In the genomic region with DNA sequence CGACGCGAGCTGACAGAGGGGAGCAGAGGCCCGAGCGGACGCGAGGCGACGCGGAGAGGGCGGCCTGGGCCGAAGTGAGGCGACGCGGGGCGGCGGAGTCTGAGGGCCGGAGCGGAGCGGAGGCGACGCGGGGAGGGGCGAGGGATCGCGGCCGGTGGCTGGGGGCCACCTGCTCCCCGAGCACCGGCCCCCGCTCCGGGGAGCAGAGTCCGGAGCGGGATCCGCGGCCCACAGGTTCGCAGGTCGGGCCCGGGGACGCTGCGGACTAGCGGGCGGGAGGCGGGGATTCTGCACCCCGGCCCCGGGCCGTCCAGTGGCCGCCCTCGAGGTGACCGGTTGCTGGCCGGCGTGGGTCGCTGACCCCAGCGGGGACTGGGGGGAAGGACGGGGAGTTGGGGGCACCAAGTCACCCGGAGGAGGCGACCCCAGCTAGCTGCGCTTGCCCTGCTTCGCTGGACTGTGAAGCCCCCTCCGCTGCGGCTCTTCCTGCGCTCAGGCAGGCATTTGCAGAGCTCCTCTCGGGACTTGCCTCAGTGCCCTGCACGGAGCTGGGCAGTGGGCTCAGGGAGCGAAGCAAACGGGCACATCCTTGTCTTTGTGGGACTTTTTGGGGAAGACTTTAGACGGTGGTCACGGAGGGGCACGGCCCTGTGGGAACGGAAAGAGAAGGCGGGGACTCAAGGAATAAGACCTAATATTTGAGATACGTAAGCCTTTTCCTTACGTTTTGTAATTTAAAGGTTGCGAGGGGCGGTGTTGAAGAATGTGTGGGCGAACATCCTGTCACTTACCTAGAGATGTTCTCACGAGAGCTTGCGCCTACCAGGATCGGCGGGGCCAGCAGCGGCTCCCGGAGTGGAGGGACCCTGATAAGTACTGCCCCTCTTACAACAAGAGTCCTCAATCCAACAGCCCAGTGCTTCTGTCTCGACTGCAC, we compare ENCODE assay signal across 9 cellular contexts. TPM values are rescaled to one million over a fixed set of nuclear protein-coding genes. Genes with fewer than 3 reads are reported as not detected.
DNase-seq lines count a peak whose midpoint lies in the region; ATAC-seq, FAIRE-seq and TF ChIP-seq lines count a peak whose summit lies in the region.
"Had no signal": no experiment of that assay in that cellular context is flagged by ENCODE, and none has a peak within 500 bp of the region (broad histone marks: within the 10 kb centered on the region; RNA-seq: fewer than 3 reads in every experiment).

No MANE protein-coding gene starts in this region.

- CTCF ChIA-PET in Calu3 (lab: Charles Lee) (interaction anchor here (0.9 to 1.2 kb wide), 3 partner anchors 30 to 225 kb away, joined by 3 read pairs; a partner anchor contains a TSS), RWPE1 (lab: Yijun Ruan, JAX) (interaction anchor here (0.7 kb wide), 1 partner anchor 77 kb away, joined by 3 read pairs; no protein-coding TSS in a partner anchor)
- CTCF ChIA-PET in activated naive CD4-positive, alpha-beta T cell treated with anti-CD3 and anti-CD28 coated beads, Interleukin-2, amount 10 ng/mL, durations not matched to agents 7 days and 5 days (lab: Charles Lee), result interaction anchor here (1.0 to 1.3 kb wide), 5 partner anchors 13 to 662 kb away, joined by 3 to 4 read pairs (median 4); no protein-coding TSS in a partner anchor

- H3K36me3 ChIP-seq in cardiac muscle cell, result peaks cover 27% of the 10 kb centered on the region
- H3K36me3 ChIP-seq in psoas muscle (ENCODE audit: insufficient read depth in 1 of 2, low read depth in 1 of 2), result peaks cover 6 to 46% of the 10 kb centered on the region in 2 donors

- peak overlapping the region; percentile 92 for H3K4me3 ChIP-seq in cardiac muscle cell
- H3K4me3 ChIP-seq in psoas muscle, result peak overlapping the region; percentile 92

- FAIRE-seq in urothelium cell line (lab: Jason Lieb, UNC), result no peak
- FAIRE-seq: frontal cortex had no signal

- peaks cover 7% of the 10 kb centered on the region for H3K4me1 ChIP-seq in cardiac muscle cell (ENCODE audit: low read depth)
- peaks cover 18% of the 10 kb centered on the region for H3K4me1 ChIP-seq in psoas muscle

- WGBS in psoas muscle, 3 donors, result 3 to 13% (median 6%) methylated on average over 31 to 82 of the region's 82 CpGs

- intact Hi-C loops in Calu3 (cut with micrococcal nuclease; ENCODE audit: unreplicated experiment) (no loop called here), psoas muscle (cut with DNase I) (loop anchor here in 1 of 2 donors (10.0 kb wide), 1 partner anchor 384 kb away; no protein-coding TSS in a partner anchor)

- H3K27ac ChIP-seq in RWPE1, result peak overlapping the region; percentile 93
- peak overlapping the region; percentile 95 for H3K27ac ChIP-seq in cardiac muscle cell
- peak overlapping the region; percentile 91 for H3K27ac ChIP-seq in psoas muscle

- peaks cover 26% of the 10 kb centered on the region for H3K4me1 Mint-ChIP-seq in Calu3 (ENCODE audit: low read depth, unreplicated experiment)
- peaks cover 59% of the 10 kb centered on the region for H3K4me1 Mint-ChIP-seq in activated naive CD4-positive, alpha-beta T cell treated with anti-CD3 and anti-CD28 coated beads, Interleukin-2, amount 10 ng/mL, durations not matched to agents 7 days and 5 days

- H3K36me3 Mint-ChIP-seq in Calu3 (ENCODE audit: insufficient read depth, unreplicated experiment), result peaks cover 57% of the 10 kb centered on the region
- peaks cover 59% of the 10 kb centered on the region for H3K36me3 Mint-ChIP-seq in activated naive CD4-positive, alpha-beta T cell treated with anti-CD3 and anti-CD28 coated beads, Interleukin-2, amount 10 ng/mL, durations not matched to agents 7 days and 5 days

- no peak for TF ChIP-seq CTCF in Calu3 (IDR thresholded peaks at IDR 0.05; ENCODE audit: unreplicated experiment)
- TF ChIP-seq CTCF in RWPE1 (conservative IDR thresholded peaks at IDR 0.05; ENCODE audit: low read depth), result no peak
- no peak for TF ChIP-seq CTCF in cardiac muscle cell (IDR thresholded peaks at IDR 0.05; ENCODE audit: low read depth, low read length)
- TF ChIP-seq CTCF in psoas muscle (IDR thresholded peaks at IDR 0.05), result no peak

- DNase-seq in Calu3 (peak; percentile 47), RWPE1 (ENCODE audit: low spot score) (peak; percentile 69), cardiac muscle cell (ENCODE audit: low read depth in 1 of 2, low spot score in 1 of 2) (peak; percentile 71 to 89), psoas muscle (peak; percentile 52 to 67), urothelium cell line (ENCODE audit: low spot score) (peak; percentile 61)
- peak; percentile 72 for DNase-seq in activated naive CD4-positive, alpha-beta T cell treated with anti-CD3 and anti-CD28 coated beads, Interleukin-2, amount 10 ng/mL, durations not matched to agents 7 days and 5 days

- H3K27me3 ChIP-seq in cardiac muscle cell (no peaks in the 10 kb centered on the region), psoas muscle (ENCODE audit: insufficient read depth in 3 of 3, low read length in 2 of 3) (no peaks in the 10 kb centered on the region)

- H3K27me3 Mint-ChIP-seq in Calu3 (ENCODE audit: unreplicated experiment), result no peaks in the 10 kb centered on the region
- no peaks in the 10 kb centered on the region for H3K27me3 Mint-ChIP-seq in activated naive CD4-positive, alpha-beta T cell treated with anti-CD3 and anti-CD28 coated beads, Interleukin-2, amount 10 ng/mL, durations not matched to agents 7 days and 5 days

- H3K9me3 ChIP-seq in cardiac muscle cell (ENCODE audit: low read depth) (no peaks in the 10 kb centered on the region), psoas muscle (no peaks in the 10 kb centered on the region)

- H3K27ac Mint-ChIP-seq in Calu3 (ENCODE audit: unreplicated experiment), result peak overlapping the region; percentile 96
- peak overlapping the region; percentile 95 for H3K27ac Mint-ChIP-seq in activated naive CD4-positive, alpha-beta T cell treated with anti-CD3 and anti-CD28 coated beads, Interleukin-2, amount 10 ng/mL, durations not matched to agents 7 days and 5 days

- no peaks in the 10 kb centered on the region for H3K9me3 Mint-ChIP-seq in Calu3 (ENCODE audit: low read depth, unreplicated experiment)
- H3K9me3 Mint-ChIP-seq in activated naive CD4-positive, alpha-beta T cell treated with anti-CD3 and anti-CD28 coated beads, Interleukin-2, amount 10 ng/mL, durations not matched to agents 7 days and 5 days, result no peaks in the 10 kb centered on the region

- BruUV-seq in Calu3 (replicated peaks; lab: Mats Ljungman, UMichigan), result no TSS peak

- peak overlapping the region; percentile 89 for H3K4me3 Mint-ChIP-seq in Calu3 (ENCODE audit: low read depth, unreplicated experiment)
- peak overlapping the region; percentile 96 for H3K4me3 Mint-ChIP-seq in activated naive CD4-positive, alpha-beta T cell treated with anti-CD3 and anti-CD28 coated beads, Interleukin-2, amount 10 ng/mL, durations not matched to agents 7 days and 5 days

- POLR2A ChIA-PET in RWPE1 (lab: Yijun Ruan, JAX; ENCODE audit: low non-redundant PET), result interaction anchor here (0.7 kb wide), 1 partner anchor 34 kb away, joined by 3 read pairs; no protein-coding TSS in a partner anchor

- ATAC-seq in HG02571 (IDR thresholded peaks at IDR 0.05; ENCODE audit: unreplicated experiment) (peak; percentile 2), psoas muscle (peak; percentile 53 to 70 (median 60)), HG03378 (IDR thresholded peaks at IDR 0.05; ENCODE audit: unreplicated experiment) (no peak)

RNA-seq across cellular contexts. Expression of a gene that starts 0.6 kb away (rescaled TPM):
- 67.1 and 83.6 TPM in 2 replicates for total RNA-seq in Calu3 (2022)
- total RNA-seq in cardiac muscle cell, result 45.2 and 50.9 TPM in 2 replicates
- 53.0 and 59.8 TPM in 2 replicates for polyA plus RNA-seq in cardiac muscle cell
- total RNA-seq in psoas muscle, result 10 to 100 TPM; 33.9 to 37.4 (median 37.0) TPM
- 10 to 100 TPM; 32.6 to 35.7 (median 34.5) TPM for polyA plus RNA-seq in psoas muscle

RNA-seq across cellular contexts. Expression of a gene that starts 29.8 kb away (rescaled TPM):
- total RNA-seq in Calu3 (2022) (295 and 302 TPM in 2 replicates), cardiac muscle cell (114 and 137 TPM in 2 replicates), psoas muscle (10 to 100 TPM; 59.7 to 85.6 (median 65.4) TPM)
- polyA plus RNA-seq in cardiac muscle cell (128 and 154 TPM in 2 replicates), psoas muscle (10 to 100 TPM; 58.4 to 96.1 (median 66.9) TPM)
